In the genomic region with DNA sequence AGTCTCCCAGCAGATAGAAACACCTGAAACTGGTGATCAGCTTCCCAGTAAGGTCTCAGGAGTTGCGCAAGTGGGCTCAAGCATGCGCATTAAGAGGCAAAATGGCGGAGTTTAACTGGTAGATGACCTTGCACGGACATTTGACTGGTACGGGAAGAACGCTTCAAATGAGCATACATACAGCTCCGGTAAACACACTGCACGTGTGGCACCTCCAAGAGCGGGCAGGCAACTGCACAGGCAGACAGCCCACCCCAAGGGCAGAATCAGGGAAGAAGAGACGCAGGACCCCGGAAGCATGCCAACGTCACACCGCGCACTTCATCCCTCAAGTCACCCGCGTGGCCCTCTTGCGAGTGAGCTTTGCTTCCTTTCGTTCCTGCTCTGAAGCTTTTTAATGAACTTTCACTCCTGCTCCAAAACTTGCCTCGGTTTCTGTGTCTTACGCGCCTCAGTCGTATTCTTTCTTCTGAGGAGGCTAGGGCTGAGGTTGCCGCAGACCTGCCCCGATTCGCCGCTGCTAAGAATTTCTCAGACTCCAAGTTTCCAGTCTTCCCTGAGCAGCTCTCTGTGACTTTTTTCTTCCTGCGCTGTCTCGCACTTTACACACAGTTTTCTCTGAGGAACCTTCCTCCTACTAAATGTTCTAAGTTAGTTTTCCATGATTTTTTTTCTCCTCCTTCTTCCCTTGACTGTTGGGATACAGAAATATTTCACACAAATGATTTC, we compare ENCODE assay signal across 13 cellular contexts.
DNase-seq lines count a peak whose midpoint lies in the region; ATAC-seq lines count a peak whose summit lies in the region.
"Had no signal": no experiment of that assay in that cellular context is flagged by ENCODE, and none has a peak within 500 bp of the region (broad histone marks: within the 10 kb centered on the region; RNA-seq: fewer than 3 reads in every experiment).

No MANE protein-coding gene starts in this region.

- CTCF ChIA-PET in activated CD4-positive, alpha-beta T cell treated with anti-CD3 and anti-CD28 coated beads for 36 hours (lab: Charles Lee): no interaction called here

- POLR2A ChIA-PET in activated CD4-positive, alpha-beta T cell treated with anti-CD3 and anti-CD28 coated beads for 36 hours (lab: Charles Lee): no interaction called here
- POLR2A ChIA-PET in activated naive CD8-positive, alpha-beta T cell treated with anti-CD3 and anti-CD28 coated beads, Interleukin-2, amount 10 ng/mL, durations not matched to agents 7 days and 5 days (lab: Charles Lee): no interaction called here

- peaks cover 12% of the 10 kb centered on the region for H3K9me3 Mint-ChIP-seq in activated CD4-positive, alpha-beta T cell treated with anti-CD3 and anti-CD28 coated beads for 36 hours (ENCODE audit: low read depth)
- peaks cover 3% of the 10 kb centered on the region for H3K9me3 Mint-ChIP-seq in activated naive CD8-positive, alpha-beta T cell treated with anti-CD3 and anti-CD28 coated beads, Interleukin-2, amount 10 ng/mL, durations not matched to agents 7 days and 5 days
- peaks cover 12% of the 10 kb centered on the region for H3K9me3 Mint-ChIP-seq in stimulated activated memory B cell treated with anti-CD40 and anti-IgM and Interleukin-4, amounts not matched to agents 10 μg/mL and 1 μg/mL and 100 μg/mL, for 72 hours
- peaks cover 12 to 33% of the 10 kb centered on the region in 2 donors for H3K9me3 Mint-ChIP-seq in effector memory CD8-positive, alpha-beta T cell

- intact Hi-C loops in activated CD4-positive, alpha-beta T cell treated with anti-CD3 and anti-CD28 coated beads for 36 hours (cut with DNase I, micrococcal nuclease): no loop called here
- intact Hi-C loops in right cardiac atrium (cut with DNase I): no loop called here

- H3K27ac Mint-ChIP-seq in activated CD4-positive, alpha-beta T cell treated with anti-CD3 and anti-CD28 coated beads for 36 hours: no peak overlapping the region
- peak overlapping the region; percentile 70 for H3K27ac Mint-ChIP-seq in activated naive CD8-positive, alpha-beta T cell treated with anti-CD3 and anti-CD28 coated beads, Interleukin-2, amount 10 ng/mL, durations not matched to agents 7 days and 5 days
- H3K27ac Mint-ChIP-seq in stimulated activated memory B cell treated with anti-CD40 and anti-IgM and Interleukin-4, amounts not matched to agents 10 μg/mL and 1 μg/mL and 100 μg/mL, for 72 hours: no peak overlapping the region
- no peak overlapping the region for H3K27ac Mint-ChIP-seq in effector memory CD8-positive, alpha-beta T cell
- H3K27ac Mint-ChIP-seq: natural killer cell had no signal

- WGBS in right cardiac atrium: 67% methylated on average over 28 of the region's 28 CpGs

- H3K4me3 ChIP-seq in right cardiac atrium (ENCODE audit: low read length): peak overlapping the region; percentile 4
- H3K4me3 ChIP-seq: coronary artery, GM12878 had no signal

- H3K9me3 ChIP-seq in right cardiac atrium (ENCODE audit: control insufficient read depth, low read length): no peaks in the 10 kb centered on the region

- no peaks in the 10 kb centered on the region for H3K36me3 Mint-ChIP-seq in activated CD4-positive, alpha-beta T cell treated with anti-CD3 and anti-CD28 coated beads for 36 hours (ENCODE audit: low read depth)
- no peaks in the 10 kb centered on the region for H3K36me3 Mint-ChIP-seq in activated naive CD8-positive, alpha-beta T cell treated with anti-CD3 and anti-CD28 coated beads, Interleukin-2, amount 10 ng/mL, durations not matched to agents 7 days and 5 days
- no peaks in the 10 kb centered on the region for H3K36me3 Mint-ChIP-seq in stimulated activated memory B cell treated with anti-CD40 and anti-IgM and Interleukin-4, amounts not matched to agents 10 μg/mL and 1 μg/mL and 100 μg/mL, for 72 hours
- H3K36me3 Mint-ChIP-seq in effector memory CD8-positive, alpha-beta T cell (ENCODE audit: insufficient read depth): no peaks in the 10 kb centered on the region

- H3K4me1 Mint-ChIP-seq in activated CD4-positive, alpha-beta T cell treated with anti-CD3 and anti-CD28 coated beads for 36 hours: no peaks in the 10 kb centered on the region
- no peaks in the 10 kb centered on the region for H3K4me1 Mint-ChIP-seq in activated naive CD8-positive, alpha-beta T cell treated with anti-CD3 and anti-CD28 coated beads, Interleukin-2, amount 10 ng/mL, durations not matched to agents 7 days and 5 days
- no peaks in the 10 kb centered on the region for H3K4me1 Mint-ChIP-seq in stimulated activated memory B cell treated with anti-CD40 and anti-IgM and Interleukin-4, amounts not matched to agents 10 μg/mL and 1 μg/mL and 100 μg/mL, for 72 hours
- H3K4me1 Mint-ChIP-seq in effector memory CD8-positive, alpha-beta T cell (ENCODE audit: low read depth in 2 of 2): no peaks in the 10 kb centered on the region
- H3K4me1 Mint-ChIP-seq: natural killer cell had no signal

- H3K4me3 Mint-ChIP-seq in activated CD4-positive, alpha-beta T cell treated with anti-CD3 and anti-CD28 coated beads for 36 hours: peak overlapping the region; percentile 58
- H3K4me3 Mint-ChIP-seq in activated naive CD8-positive, alpha-beta T cell treated with anti-CD3 and anti-CD28 coated beads, Interleukin-2, amount 10 ng/mL, durations not matched to agents 7 days and 5 days: peak overlapping the region; percentile 62
- peak overlapping the region; percentile 52 for H3K4me3 Mint-ChIP-seq in stimulated activated memory B cell treated with anti-CD40 and anti-IgM and Interleukin-4, amounts not matched to agents 10 μg/mL and 1 μg/mL and 100 μg/mL, for 72 hours
- H3K4me3 Mint-ChIP-seq in effector memory CD8-positive, alpha-beta T cell: peak overlapping the region in 1 of 2 donors; percentile 27
- H3K4me3 Mint-ChIP-seq: natural killer cell had no signal

- no peak overlapping the region for H3K27ac ChIP-seq in right cardiac atrium (ENCODE audit: low read length)
- H3K27ac ChIP-seq: coronary artery, VCaP had no signal

- H3K4me1 ChIP-seq in right cardiac atrium (ENCODE audit: control insufficient read depth, insufficient read depth, low read length): no peaks in the 10 kb centered on the region

- no peak for DNase-seq in activated CD4-positive, alpha-beta T cell treated with anti-CD3 and anti-CD28 coated beads for 36 hours
- no peak for DNase-seq in activated CD4-positive, alpha-beta T cell treated with anti-CD3 and anti-CD28 coated beads for 1 hour
- DNase-seq in activated naive CD8-positive, alpha-beta T cell treated with anti-CD3 and anti-CD28 coated beads, Interleukin-2, amount 10 ng/mL, durations not matched to agents 7 days and 5 days: no peak
- peak; percentile 16 to 55 (median 48) for DNase-seq in right cardiac atrium
- no peak for DNase-seq in effector memory CD8-positive, alpha-beta T cell
- no peak for DNase-seq in COLO668 (lab: John Stamatoyannopoulos, UW; ENCODE audit: unreplicated experiment)
- DNase-seq: natural killer cell had no signal

- no peak for ATAC-seq in activated CD4-positive, alpha-beta T cell treated with anti-CD3 and anti-CD28 coated beads for 36 hours
- no peak for ATAC-seq in activated naive CD8-positive, alpha-beta T cell treated with anti-CD3 and anti-CD28 coated beads, Interleukin-2, amount 10 ng/mL, durations not matched to agents 7 days and 5 days (ENCODE audit: low read depth)
- peak in 1 of 2 donors; percentile 40 for ATAC-seq in right cardiac atrium
- ATAC-seq in stimulated activated memory B cell treated with anti-CD40 and anti-IgM and Interleukin-4, amounts not matched to agents 10 μg/mL and 1 μg/mL and 100 μg/mL, for 72 hours: no peak
- ATAC-seq in effector memory CD8-positive, alpha-beta T cell (replicated peaks): no peak
- no peak for ATAC-seq in GM18907 (IDR thresholded peaks at IDR 0.05; ENCODE audit: unreplicated experiment)
- ATAC-seq: GM12878, HCT116, natural killer cell had no signal

- no peaks in the 10 kb centered on the region for H3K27me3 ChIP-seq in right cardiac atrium (ENCODE audit: control insufficient read depth, insufficient read depth)

- H3K27me3 Mint-ChIP-seq in activated CD4-positive, alpha-beta T cell treated with anti-CD3 and anti-CD28 coated beads for 36 hours: no peaks in the 10 kb centered on the region
- no peaks in the 10 kb centered on the region for H3K27me3 Mint-ChIP-seq in activated naive CD8-positive, alpha-beta T cell treated with anti-CD3 and anti-CD28 coated beads, Interleukin-2, amount 10 ng/mL, durations not matched to agents 7 days and 5 days
- H3K27me3 Mint-ChIP-seq in stimulated activated memory B cell treated with anti-CD40 and anti-IgM and Interleukin-4, amounts not matched to agents 10 μg/mL and 1 μg/mL and 100 μg/mL, for 72 hours: no peaks in the 10 kb centered on the region
- no peaks in the 10 kb centered on the region for H3K27me3 Mint-ChIP-seq in effector memory CD8-positive, alpha-beta T cell

Comparison
In these comparisons a context has a peak if more than half of its experiments do, and no peak if none do; other contexts are left out.
1. DNase-seq: peak in right cardiac atrium (3 of 3); none in activated CD4-positive, alpha-beta T cell treated with anti-CD3 and anti-CD28 coated beads for 36 hours (single experiment), activated CD4-positive, alpha-beta T cell treated with anti-CD3 and anti-CD28 coated beads for 1 hour (single experiment), activated naive CD8-positive, alpha-beta T cell treated with anti-CD3 and anti-CD28 coated beads, Interleukin-2, amount 10 ng/mL, durations not matched to agents 7 days and 5 days (single experiment), effector memory CD8-positive, alpha-beta T cell (0 of 3) and COLO668 (single experiment).